In genomic region chr17:41917192-41917591, GRCh38 we compare ENCODE assay signal across 8 cellular contexts. TPM values are rescaled to one million over a fixed set of nuclear protein-coding genes. Genes with fewer than 3 reads are reported as not detected.
A peak's percentile ranks its signal among the peaks of the same experiment; 100 is the strongest.
DNase-seq lines count a peak whose midpoint lies in the region; ATAC-seq and TF ChIP-seq lines count a peak whose summit lies in the region.

No MANE protein-coding gene starts in this region.

- H3K9me3 ChIP-seq in heart right ventricle, result no peaks in the 10 kb centered on the region

- no peaks in the 10 kb centered on the region for H3K9me3 Mint-ChIP-seq in activated naive CD4-positive, alpha-beta T cell treated with anti-CD3 and anti-CD28 coated beads, Interleukin-2, amount 50 U/mL, for 72 hours
- H3K9me3 Mint-ChIP-seq in immature natural killer cell, result no peaks in the 10 kb centered on the region

- no peaks in the 10 kb centered on the region for H3K27me3 ChIP-seq in heart right ventricle

- peak overlapping the region; percentile 77 to 89 for H3K27ac Mint-ChIP-seq in activated naive CD4-positive, alpha-beta T cell treated with anti-CD3 and anti-CD28 coated beads, Interleukin-2, amount 50 U/mL, for 72 hours
- H3K27ac Mint-ChIP-seq in immature natural killer cell, result peak overlapping the region; percentile 45 to 81 (median 66)

- H3K4me1 ChIP-seq in heart right ventricle, result peaks cover 6 to 49% (median 27%) of the 10 kb centered on the region in 9 donors

- H3K4me3 ChIP-seq in heart right ventricle, result peak overlapping the region in 8 of 10 donors; percentile 82 to 100 (median 94)

- peak overlapping the region in 3 of 10 donors; percentile 88 to 92 (median 92) for H3K27ac ChIP-seq in heart right ventricle

- peaks cover 0 to 10% (median 3%) of the 10 kb centered on the region in 3 donors for H3K27me3 Mint-ChIP-seq in immature natural killer cell (ENCODE audit: low read depth in 3 of 3)

- DNase-seq in heart right ventricle (no peak), left cardiac atrium (no peak), immature natural killer cell (no peak), stromal cell of bone marrow (ENCODE audit: low read depth) (peak; percentile 64)
- DNase-seq in activated naive CD4-positive, alpha-beta T cell treated with anti-CD3 and anti-CD28 coated beads, Interleukin-2, amount 50 U/mL, for 72 hours (ENCODE audit: low spot score in 2 of 2), result no peak

- ATAC-seq in heart right ventricle (no peak), left cardiac atrium (no peak), HG03520 (IDR thresholded peaks at IDR 0.05; ENCODE audit: unreplicated experiment) (no peak), HG02852 (IDR thresholded peaks at IDR 0.05; ENCODE audit: unreplicated experiment) (no peak), HG03460 (IDR thresholded peaks at IDR 0.05; ENCODE audit: unreplicated experiment) (no peak)
- ATAC-seq in activated naive CD4-positive, alpha-beta T cell treated with anti-CD3 and anti-CD28 coated beads, Interleukin-2, amount 50 U/mL, for 72 hours, result no peak

- no peak for TF ChIP-seq CTCF in heart right ventricle (IDR thresholded peaks at IDR 0.05)

- peaks cover 11 to 14% of the 10 kb centered on the region in 2 donors for H3K36me3 Mint-ChIP-seq in activated naive CD4-positive, alpha-beta T cell treated with anti-CD3 and anti-CD28 coated beads, Interleukin-2, amount 50 U/mL, for 72 hours
- H3K36me3 Mint-ChIP-seq in immature natural killer cell, result peaks cover 5 to 9% (median 6%) of the 10 kb centered on the region in 3 donors

- H3K4me3 Mint-ChIP-seq in immature natural killer cell, result peak overlapping the region; percentile 86 to 92 (median 89)

- intact Hi-C loops in heart right ventricle (cut with DNase I) (no loop called here), left cardiac atrium (cut with DNase I) (no loop called here)

- H3K4me1 Mint-ChIP-seq in immature natural killer cell, result peaks cover 33 to 52% of the 10 kb centered on the region in 2 donors

- peaks cover 0 to 19% (median 15%) of the 10 kb centered on the region in 9 donors for H3K36me3 ChIP-seq in heart right ventricle

- 46 to 53% methylated on average over 4 of the region's 4 CpGs for WGBS in heart right ventricle, 2 donors

RNA-seq across cellular contexts. Expression of gene ACLY, which starts 1.6 kb away (rescaled TPM):
- total RNA-seq in heart right ventricle, result 10 to 100 TPM; 22.0 to 42.2 (median 25.2) TPM
- 10 to 100 TPM; 12.1 to 27.0 TPM for polyA plus RNA-seq in heart right ventricle
- total RNA-seq in left cardiac atrium, result 10 to 100 TPM; 58.7 to 72.2 TPM
- 100 to 1,000 TPM; 140 to 187 TPM for total RNA-seq in activated naive CD4-positive, alpha-beta T cell treated with anti-CD3 and anti-CD28 coated beads, Interleukin-2, amount 50 U/mL, for 72 hours
- polyA plus RNA-seq in immature natural killer cell, result 10 to 100 TPM; 46.9 to 99.2 (median 49.3) TPM

RNA-seq across cellular contexts. Expression of gene ODAD4, which starts 13.2 kb away (rescaled TPM):
- total RNA-seq in heart right ventricle, result 1 to 10 TPM in 3 of 10 donors, under 1 TPM in 7; 0.23 to 1.6 (median 0.63) TPM
- polyA plus RNA-seq in heart right ventricle, result 1 to 10 TPM; 1.2 to 1.5 TPM
- 1 to 10 TPM; 1.0 to 1.3 TPM for total RNA-seq in left cardiac atrium
- total RNA-seq in activated naive CD4-positive, alpha-beta T cell treated with anti-CD3 and anti-CD28 coated beads, Interleukin-2, amount 50 U/mL, for 72 hours, result 1 to 10 TPM; 1.2 to 2.0 TPM
- under 1 TPM in 2 of 3 donors, not detected in 1; 0.15 to 0.38 TPM for polyA plus RNA-seq in immature natural killer cell

RNA-seq across cellular contexts. Expression of gene CNP, which starts 49.4 kb away (rescaled TPM):
- total RNA-seq in heart right ventricle (10 to 100 TPM; 19.4 to 42.7 (median 26.2) TPM), left cardiac atrium (10 to 100 TPM; 40.3 to 43.7 TPM)
- polyA plus RNA-seq in heart right ventricle (10 to 100 TPM; 17.2 to 25.6 TPM), immature natural killer cell (10 to 100 TPM; 22.8 to 56.3 (median 44.1) TPM)
- 10 to 100 TPM; 63.1 to 85.3 TPM for total RNA-seq in activated naive CD4-positive, alpha-beta T cell treated with anti-CD3 and anti-CD28 coated beads, Interleukin-2, amount 50 U/mL, for 72 hours

RNA-seq across cellular contexts. Expression of gene KLHL11, which starts 52.0 kb away (rescaled TPM):
- total RNA-seq in heart right ventricle, result 1 to 10 TPM; 2.1 to 4.9 (median 3.6) TPM
- polyA plus RNA-seq in heart right ventricle, result 1 to 10 TPM; 1.4 TPM
- total RNA-seq in left cardiac atrium, result 1 to 10 TPM; 4.7 to 6.1 TPM
- 10 to 100 TPM; 14.1 to 29.3 TPM for total RNA-seq in activated naive CD4-positive, alpha-beta T cell treated with anti-CD3 and anti-CD28 coated beads, Interleukin-2, amount 50 U/mL, for 72 hours
- 1 to 10 TPM; 5.9 to 6.4 (median 5.9) TPM for polyA plus RNA-seq in immature natural killer cell
